Comparison of ENCODE assay signal across 8 cellular contexts in genomic region chr12:89019439-89020120, GRCh38.
DNase-seq lines count a peak whose midpoint lies in the region; ATAC-seq lines count a peak whose summit lies in the region.

No MANE protein-coding gene starts in this region.

- ATAC-seq in GM19468 (IDR thresholded peaks at IDR 0.05; ENCODE audit: extremely low read depth, unreplicated experiment): peak; percentile 87
- peak; percentile 95 for ATAC-seq in HG03575 (IDR thresholded peaks at IDR 0.05; ENCODE audit: extremely low read depth, insufficient number of reproducible peaks, low FRiP score, unreplicated experiment)

- peak; percentile 60 for DNase-seq in COLO829 (ENCODE audit: low spot score)
- peak; percentile 87 for DNase-seq in NCI-H69 (lab: John Stamatoyannopoulos, UW)
- DNase-seq in activated CD4-positive, alpha-beta T cell treated with anti-CD3 and anti-CD28 coated beads, Interleukin-2, amount 50 U/mL, for 24 hours (ENCODE audit: low read depth in 1 of 2, low spot score in 1 of 2): peak; percentile 32 to 68
- DNase-seq in effector CD4-positive, alpha-beta T cell: peak; percentile 57
- DNase-seq in lung microvascular endothelial cell (ENCODE audit: low read depth in 2 of 2): peak; percentile 91 to 93
- DNase-seq in stimulated activated CD8-positive, alpha-beta memory T cell treated with anti-CD3 and anti-CD28 coated beads, Interleukin-12 subunit alpha, Interleukin-12 subunit beta, amount 100 ng/mL, for 1 hour (ENCODE audit: low read depth): peak; percentile 55

Comparison
In these comparisons a context has a peak if more than half of its experiments do, and no peak if none do; other contexts are left out.
1. Peak in every context shown above with its lines: DNase-seq and ATAC-seq.